Comparison of ENCODE assay signal across 17 cellular contexts in genomic region chr1:154265586-154265985, GRCh38. TPM values are rescaled to one million over a fixed set of nuclear protein-coding genes. Genes with fewer than 3 reads are reported as not detected.
DNase-seq lines count a peak whose midpoint lies in the region; ATAC-seq and TF ChIP-seq lines count a peak whose summit lies in the region.
"Had no signal": no experiment of that assay in that cellular context is flagged by ENCODE, and none has a peak within 500 bp of the region (broad histone marks: within the 10 kb centered on the region; RNA-seq: fewer than 3 reads in every experiment).

No MANE protein-coding gene starts in this region.

- WGBS in thymus: 57% methylated on average over 4 of the region's 4 CpGs

- TF ChIP-seq CTCF in activated CD8-positive, alpha-beta T cell treated with anti-CD3 and anti-CD28 coated beads for 36 hours (IDR thresholded peaks at IDR 0.05): no peak

- H3K9me3 ChIP-seq in thymus (ENCODE audit: control insufficient read depth) (no peaks in the 10 kb centered on the region), SJCRH30 (replicated peaks) (no peaks in the 10 kb centered on the region)
- H3K9me3 ChIP-seq: ascending aorta, MG63, vagina had no signal

- peak overlapping the region; percentile 74 for H3K27ac Mint-ChIP-seq in activated naive CD4-positive, alpha-beta T cell treated with anti-CD3 and anti-CD28 coated beads, Interleukin-2, amount 10 ng/mL, durations not matched to agents 7 days and 5 days
- H3K27ac Mint-ChIP-seq in activated CD8-positive, alpha-beta T cell treated with anti-CD3 and anti-CD28 coated beads for 36 hours: peak overlapping the region; percentile 84
- peak overlapping the region; percentile 85 for H3K27ac Mint-ChIP-seq in memory B cell

- POLR2A ChIA-PET in activated CD8-positive, alpha-beta T cell treated with anti-CD3 and anti-CD28 coated beads for 36 hours (lab: Charles Lee): interaction anchor here (0.5 to 5.5 kb wide), 7 partner anchors 25 to 211 kb away, joined by 3 to 22 read pairs (median 3); partner anchors contain the start of genes IL6R and UBAP2L

- peak overlapping the region; percentile 58 for H3K27ac ChIP-seq in thymus (ENCODE audit: low read depth)
- no peak overlapping the region for H3K27ac ChIP-seq in SJCRH30
- H3K27ac ChIP-seq: ascending aorta, foreskin keratinocyte, vagina had no signal

- intact Hi-C loops in activated CD8-positive, alpha-beta T cell treated with anti-CD3 and anti-CD28 coated beads for 36 hours (cut with micrococcal nuclease): loop anchor here (10.0 kb wide), 1 partner anchor 271 kb away; the partner anchor contains the start of gene RPS27

- peaks cover 35% of the 10 kb centered on the region for H3K4me1 Mint-ChIP-seq in activated naive CD4-positive, alpha-beta T cell treated with anti-CD3 and anti-CD28 coated beads, Interleukin-2, amount 10 ng/mL, durations not matched to agents 7 days and 5 days
- H3K4me1 Mint-ChIP-seq in activated CD8-positive, alpha-beta T cell treated with anti-CD3 and anti-CD28 coated beads for 36 hours (ENCODE audit: low read depth): peaks cover 62% of the 10 kb centered on the region
- no peaks in the 10 kb centered on the region for H3K4me1 Mint-ChIP-seq in memory B cell

- H3K9me3 Mint-ChIP-seq in activated naive CD4-positive, alpha-beta T cell treated with anti-CD3 and anti-CD28 coated beads, Interleukin-2, amount 10 ng/mL, durations not matched to agents 7 days and 5 days: no peaks in the 10 kb centered on the region
- H3K9me3 Mint-ChIP-seq in activated CD8-positive, alpha-beta T cell treated with anti-CD3 and anti-CD28 coated beads for 36 hours: no peaks in the 10 kb centered on the region
- H3K9me3 Mint-ChIP-seq in memory B cell: no peaks in the 10 kb centered on the region

- H3K4me3 ChIP-seq in thymus (ENCODE audit: low read length) (no peak overlapping the region), SJCRH30 (no peak overlapping the region)
- H3K4me3 ChIP-seq: ascending aorta, MG63, vagina had no signal

- H3K4me1 ChIP-seq in thymus (ENCODE audit: control insufficient read depth, insufficient read depth, low read length) (no peaks in the 10 kb centered on the region), SJCRH30 (no peaks in the 10 kb centered on the region)
- H3K4me1 ChIP-seq: ascending aorta, foreskin keratinocyte, vagina had no signal

- H3K36me3 ChIP-seq in thymus (ENCODE audit: control insufficient read depth, insufficient read depth) (peaks cover 48% of the 10 kb centered on the region), SJCRH30 (peaks cover 60% of the 10 kb centered on the region)

- H3K27me3 Mint-ChIP-seq in activated naive CD4-positive, alpha-beta T cell treated with anti-CD3 and anti-CD28 coated beads, Interleukin-2, amount 10 ng/mL, durations not matched to agents 7 days and 5 days: no peaks in the 10 kb centered on the region
- no peaks in the 10 kb centered on the region for H3K27me3 Mint-ChIP-seq in activated CD8-positive, alpha-beta T cell treated with anti-CD3 and anti-CD28 coated beads for 36 hours
- no peaks in the 10 kb centered on the region for H3K27me3 Mint-ChIP-seq in memory B cell

- CTCF ChIA-PET in activated naive CD4-positive, alpha-beta T cell treated with anti-CD3 and anti-CD28 coated beads, Interleukin-2, amount 10 ng/mL, durations not matched to agents 7 days and 5 days (lab: Charles Lee): interaction anchor here (0.7 to 1.2 kb wide), 4 partner anchors 65 to 281 kb away, joined by 3 to 11 read pairs (median 3); no protein-coding TSS in a partner anchor
- CTCF ChIA-PET in activated CD8-positive, alpha-beta T cell treated with anti-CD3 and anti-CD28 coated beads for 36 hours (lab: Charles Lee): interaction anchor here (0.6 to 2.5 kb wide), 6 partner anchors 42 to 69 kb away, joined by 3 to 6 read pairs (median 3); no protein-coding TSS in a partner anchor

- H3K4me3 Mint-ChIP-seq in activated naive CD4-positive, alpha-beta T cell treated with anti-CD3 and anti-CD28 coated beads, Interleukin-2, amount 10 ng/mL, durations not matched to agents 7 days and 5 days: no peak overlapping the region
- H3K4me3 Mint-ChIP-seq in activated CD8-positive, alpha-beta T cell treated with anti-CD3 and anti-CD28 coated beads for 36 hours: peak overlapping the region; percentile 1
- H3K4me3 Mint-ChIP-seq in memory B cell: no peak overlapping the region

- DNase-seq in activated naive CD4-positive, alpha-beta T cell treated with anti-CD3 and anti-CD28 coated beads, Interleukin-2, amount 10 ng/mL, durations not matched to agents 7 days and 5 days: no peak
- DNase-seq in activated naive CD4-positive, alpha-beta T cell treated with anti-CD3 and anti-CD28 coated beads, Interleukin-2, amount 50 U/mL, for 16 hours: no peak
- peak; percentile 15 for DNase-seq in activated CD8-positive, alpha-beta T cell treated with anti-CD3 and anti-CD28 coated beads for 36 hours
- no peak for DNase-seq in memory B cell (ENCODE audit: low spot score in 2 of 2)
- DNase-seq in SJCRH30: no peak
- DNase-seq in activated gamma-delta T cell treated with Interleukin-2 at 50 U/mL for 16 hours: no peak
- DNase-seq: foreskin keratinocyte; MG63; NCI-H1694; NCI-H446; stimulated activated CD4-positive, alpha-beta T cell treated with anti-CD3 and anti-CD28 coated beads, Interleukin-15, amount 100 ng/mL, for 24 hours had no signal

- peak; percentile 80 for ATAC-seq in activated CD8-positive, alpha-beta T cell treated with anti-CD3 and anti-CD28 coated beads for 36 hours
- ATAC-seq in memory B cell (ENCODE audit: low read depth) (no peak), HG03432 (IDR thresholded peaks at IDR 0.05; ENCODE audit: unreplicated experiment) (no peak)
- ATAC-seq: foreskin keratinocyte had no signal

- peaks cover 65% of the 10 kb centered on the region for H3K36me3 Mint-ChIP-seq in activated naive CD4-positive, alpha-beta T cell treated with anti-CD3 and anti-CD28 coated beads, Interleukin-2, amount 10 ng/mL, durations not matched to agents 7 days and 5 days
- peaks cover 75% of the 10 kb centered on the region for H3K36me3 Mint-ChIP-seq in activated CD8-positive, alpha-beta T cell treated with anti-CD3 and anti-CD28 coated beads for 36 hours (ENCODE audit: low read depth)
- H3K36me3 Mint-ChIP-seq in memory B cell: peaks cover 33% of the 10 kb centered on the region

- H3K27me3 ChIP-seq in thymus (ENCODE audit: control insufficient read depth, insufficient read depth): no peaks in the 10 kb centered on the region
- H3K27me3 ChIP-seq in SJCRH30: no peaks in the 10 kb centered on the region
- H3K27me3 ChIP-seq: ascending aorta, foreskin keratinocyte, MG63, vagina had no signal

RNA-seq across cellular contexts. Expression of gene HAX1, which starts 6.8 kb away (rescaled TPM):
- total RNA-seq in activated CD8-positive, alpha-beta T cell treated with anti-CD3 and anti-CD28 coated beads for 36 hours: 100 to 1,000 TPM; 163 to 170 TPM
- polyA plus RNA-seq in thymus: 113 TPM
- total RNA-seq in SJCRH30 (2014; rRNA removed; shearing (Covaris generic)): 59.6 and 66.5 TPM in 2 replicates

RNA-seq across cellular contexts. Expression of gene UBAP2L, which starts 44.8 kb away (rescaled TPM):
- total RNA-seq in activated CD8-positive, alpha-beta T cell treated with anti-CD3 and anti-CD28 coated beads for 36 hours: 100 to 1,000 TPM; 183 to 195 TPM
- 50.1 TPM for polyA plus RNA-seq in thymus
- total RNA-seq in SJCRH30 (2014; rRNA removed; shearing (Covaris generic)): 114 and 129 TPM in 2 replicates

RNA-seq across cellular contexts. Expression of gene AQP10, which starts 55.3 kb away (rescaled TPM):
- total RNA-seq in activated CD8-positive, alpha-beta T cell treated with anti-CD3 and anti-CD28 coated beads for 36 hours: under 1 TPM in 1 of 2 experiments, not detected in 1; 0.14 TPM
- polyA plus RNA-seq in thymus: 0.09 TPM
- total RNA-seq in SJCRH30 (2014; rRNA removed; shearing (Covaris generic)): not detected in 2 replicates
- total RNA-seq: ascending aorta, renal cortical epithelial cell, vagina had no signal

RNA-seq across cellular contexts. Expression of gene CFAP141, which starts 59.5 kb away (rescaled TPM):
- not detected for total RNA-seq in activated CD8-positive, alpha-beta T cell treated with anti-CD3 and anti-CD28 coated beads for 36 hours
- not detected for polyA plus RNA-seq in thymus
- not detected in 2 replicates for total RNA-seq in SJCRH30 (2014; rRNA removed; shearing (Covaris generic))
- total RNA-seq: ascending aorta, foreskin keratinocyte, G401, renal cortical epithelial cell, vagina had no signal
- polyA plus RNA-seq: foreskin keratinocyte had no signal

RNA-seq across cellular contexts. Expression of gene ATP8B2, which starts 59.7 kb away (rescaled TPM):
- total RNA-seq in activated CD8-positive, alpha-beta T cell treated with anti-CD3 and anti-CD28 coated beads for 36 hours: 10 to 100 TPM; 52.2 to 54.7 TPM
- polyA plus RNA-seq in thymus: 15.5 TPM
- total RNA-seq in SJCRH30 (2014; rRNA removed; shearing (Covaris generic)): 21.2 and 25.7 TPM in 2 replicates
